ENCODE assay signal across 1 cellular context in the genomic region with DNA sequence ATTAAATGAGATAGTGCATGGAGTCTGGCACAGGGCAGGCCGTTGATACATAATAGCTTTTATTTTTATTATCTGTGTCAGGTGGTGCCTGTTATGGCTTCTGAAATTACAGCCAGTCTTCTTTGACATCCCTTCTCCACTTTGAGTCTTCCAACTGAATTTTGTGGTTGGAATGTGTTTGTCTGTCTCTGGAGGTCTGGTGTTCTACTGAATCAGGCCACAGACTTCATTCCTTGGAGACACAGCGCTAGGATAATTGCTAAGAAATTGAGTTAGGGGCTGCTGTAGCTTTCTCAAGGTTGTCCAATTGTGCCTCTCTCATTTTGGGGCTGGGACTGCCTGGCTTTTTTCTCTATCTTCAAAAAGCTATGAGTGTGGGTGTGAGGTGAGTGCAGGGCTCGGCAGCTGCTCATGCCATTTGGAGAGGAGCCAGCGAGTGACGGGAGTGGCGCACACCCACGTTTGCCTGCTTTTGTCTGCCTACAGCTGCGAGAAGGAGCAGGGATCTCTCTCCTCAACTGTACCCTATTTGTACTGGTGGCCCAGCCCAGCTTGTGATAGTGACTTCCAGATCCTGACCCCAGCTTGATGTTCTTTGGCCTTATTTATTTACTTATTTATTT.
TF ChIP-seq lines count a peak whose summit lies in the region.

No MANE protein-coding gene starts in this region.

TF ChIP-seq in GM23338, 12 proteins besides CTCF, POLR2A, EP300 and RAD21 (continued from another document):
- TF ChIP-seq, protein P1, sequence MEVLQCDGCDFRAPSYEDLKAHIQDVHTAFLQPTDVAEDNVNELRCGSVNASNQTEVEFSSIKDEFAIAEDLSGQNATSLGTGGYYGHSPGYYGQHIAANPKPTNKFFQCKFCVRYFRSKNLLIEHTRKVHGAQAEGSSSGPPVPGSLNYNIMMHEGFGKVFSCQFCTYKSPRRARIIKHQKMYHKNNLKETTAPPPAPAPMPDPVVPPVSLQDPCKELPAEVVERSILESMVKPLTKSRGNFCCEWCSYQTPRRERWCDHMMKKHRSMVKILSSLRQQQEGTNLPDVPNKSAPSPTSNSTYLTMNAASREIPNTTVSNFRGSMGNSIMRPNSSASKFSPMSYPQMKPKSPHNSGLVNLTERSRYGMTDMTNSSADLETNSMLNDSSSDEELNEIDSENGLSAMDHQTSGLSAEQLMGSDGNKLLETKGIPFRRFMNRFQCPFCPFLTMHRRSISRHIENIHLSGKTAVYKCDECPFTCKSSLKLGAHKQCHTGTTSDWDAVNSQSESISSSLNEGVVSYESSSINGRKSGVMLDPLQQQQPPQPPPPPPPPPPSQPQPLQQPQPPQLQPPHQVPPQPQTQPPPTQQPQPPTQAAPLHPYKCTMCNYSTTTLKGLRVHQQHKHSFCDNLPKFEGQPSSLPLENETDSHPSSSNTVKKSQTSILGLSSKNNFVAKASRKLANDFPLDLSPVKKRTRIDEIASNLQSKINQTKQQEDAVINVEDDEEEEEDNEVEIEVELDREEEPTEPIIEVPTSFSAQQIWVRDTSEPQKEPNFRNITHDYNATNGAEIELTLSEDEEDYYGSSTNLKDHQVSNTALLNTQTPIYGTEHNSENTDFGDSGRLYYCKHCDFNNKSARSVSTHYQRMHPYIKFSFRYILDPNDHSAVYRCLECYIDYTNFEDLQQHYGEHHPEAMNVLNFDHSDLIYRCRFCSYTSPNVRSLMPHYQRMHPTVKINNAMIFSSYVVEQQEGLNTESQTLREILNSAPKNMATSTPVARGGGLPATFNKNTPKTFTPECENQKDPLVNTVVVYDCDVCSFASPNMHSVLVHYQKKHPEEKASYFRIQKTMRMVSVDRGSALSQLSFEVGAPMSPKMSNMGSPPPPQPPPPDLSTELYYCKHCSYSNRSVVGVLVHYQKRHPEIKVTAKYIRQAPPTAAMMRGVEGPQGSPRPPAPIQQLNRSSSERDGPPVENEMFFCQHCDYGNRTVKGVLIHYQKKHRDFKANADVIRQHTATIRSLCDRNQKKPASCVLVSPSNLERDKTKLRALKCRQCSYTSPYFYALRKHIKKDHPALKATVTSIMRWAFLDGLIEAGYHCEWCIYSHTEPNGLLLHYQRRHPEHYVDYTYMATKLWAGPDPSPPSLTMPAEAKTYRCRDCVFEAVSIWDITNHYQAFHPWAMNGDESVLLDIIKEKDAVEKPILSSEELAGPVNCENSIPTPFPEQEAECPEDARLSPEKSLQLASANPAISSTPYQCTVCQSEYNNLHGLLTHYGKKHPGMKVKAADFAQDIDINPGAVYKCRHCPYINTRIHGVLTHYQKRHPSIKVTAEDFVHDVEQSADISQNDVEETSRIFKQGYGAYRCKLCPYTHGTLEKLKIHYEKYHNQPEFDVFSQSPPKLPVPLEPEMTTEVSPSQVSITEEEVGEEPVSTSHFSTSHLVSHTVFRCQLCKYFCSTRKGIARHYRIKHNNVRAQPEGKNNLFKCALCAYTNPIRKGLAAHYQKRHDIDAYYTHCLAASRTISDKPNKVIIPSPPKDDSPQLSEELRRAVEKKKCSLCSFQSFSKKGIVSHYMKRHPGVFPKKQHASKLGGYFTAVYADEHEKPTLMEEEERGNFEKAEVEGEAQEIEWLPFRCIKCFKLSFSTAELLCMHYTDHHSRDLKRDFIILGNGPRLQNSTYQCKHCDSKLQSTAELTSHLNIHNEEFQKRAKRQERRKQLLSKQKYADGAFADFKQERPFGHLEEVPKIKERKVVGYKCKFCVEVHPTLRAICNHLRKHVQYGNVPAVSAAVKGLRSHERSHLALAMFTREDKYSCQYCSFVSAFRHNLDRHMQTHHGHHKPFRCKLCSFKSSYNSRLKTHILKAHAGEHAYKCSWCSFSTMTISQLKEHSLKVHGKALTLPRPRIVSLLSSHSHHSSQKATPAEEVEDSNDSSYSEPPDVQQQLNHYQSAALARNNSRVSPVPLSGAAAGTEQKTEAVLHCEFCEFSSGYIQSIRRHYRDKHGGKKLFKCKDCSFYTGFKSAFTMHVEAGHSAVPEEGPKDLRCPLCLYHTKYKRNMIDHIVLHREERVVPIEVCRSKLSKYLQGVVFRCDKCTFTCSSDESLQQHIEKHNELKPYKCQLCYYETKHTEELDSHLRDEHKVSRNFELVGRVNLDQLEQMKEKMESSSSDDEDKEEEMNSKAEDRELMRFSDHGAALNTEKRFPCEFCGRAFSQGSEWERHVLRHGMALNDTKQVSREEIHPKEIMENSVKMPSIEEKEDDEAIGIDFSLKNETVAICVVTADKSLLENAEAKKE (CRISPR knock-in tag; IDR thresholded peaks at IDR 0.05): no peak
- TF ChIP-seq, protein P2, sequence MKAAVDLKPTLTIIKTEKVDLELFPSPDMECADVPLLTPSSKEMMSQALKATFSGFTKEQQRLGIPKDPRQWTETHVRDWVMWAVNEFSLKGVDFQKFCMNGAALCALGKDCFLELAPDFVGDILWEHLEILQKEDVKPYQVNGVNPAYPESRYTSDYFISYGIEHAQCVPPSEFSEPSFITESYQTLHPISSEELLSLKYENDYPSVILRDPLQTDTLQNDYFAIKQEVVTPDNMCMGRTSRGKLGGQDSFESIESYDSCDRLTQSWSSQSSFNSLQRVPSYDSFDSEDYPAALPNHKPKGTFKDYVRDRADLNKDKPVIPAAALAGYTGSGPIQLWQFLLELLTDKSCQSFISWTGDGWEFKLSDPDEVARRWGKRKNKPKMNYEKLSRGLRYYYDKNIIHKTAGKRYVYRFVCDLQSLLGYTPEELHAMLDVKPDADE (IDR thresholded peaks at IDR 0.05): no peak
- TF ChIP-seq EZH2 (IDR thresholded peaks at IDR 0.05; ENCODE audit: low read depth, unreplicated experiment): no peak
- TF ChIP-seq ZNF331 (CRISPR knock-in tag; IDR thresholded peaks at IDR 0.05; ENCODE audit: low read depth): no peak
- no peak for TF ChIP-seq NANOG (IDR thresholded peaks at IDR 0.05; ENCODE audit: borderline replicate concordance)
- TF ChIP-seq ZNF114 (CRISPR knock-in tag; IDR thresholded peaks at IDR 0.05): no peak
- TF ChIP-seq STAT1 (IDR thresholded peaks at IDR 0.05; ENCODE audit: unreplicated experiment): no peak
- no peak for TF ChIP-seq JUNB (IDR thresholded peaks at IDR 0.05; ENCODE audit: unreplicated experiment)
- no peak for TF ChIP-seq POLR2AphosphoS5 (IDR thresholded peaks at IDR 0.05; ENCODE audit: low read depth)
TF ChIP-seq in GM23338: peak in this region for 0.
